In the genomic region with DNA sequence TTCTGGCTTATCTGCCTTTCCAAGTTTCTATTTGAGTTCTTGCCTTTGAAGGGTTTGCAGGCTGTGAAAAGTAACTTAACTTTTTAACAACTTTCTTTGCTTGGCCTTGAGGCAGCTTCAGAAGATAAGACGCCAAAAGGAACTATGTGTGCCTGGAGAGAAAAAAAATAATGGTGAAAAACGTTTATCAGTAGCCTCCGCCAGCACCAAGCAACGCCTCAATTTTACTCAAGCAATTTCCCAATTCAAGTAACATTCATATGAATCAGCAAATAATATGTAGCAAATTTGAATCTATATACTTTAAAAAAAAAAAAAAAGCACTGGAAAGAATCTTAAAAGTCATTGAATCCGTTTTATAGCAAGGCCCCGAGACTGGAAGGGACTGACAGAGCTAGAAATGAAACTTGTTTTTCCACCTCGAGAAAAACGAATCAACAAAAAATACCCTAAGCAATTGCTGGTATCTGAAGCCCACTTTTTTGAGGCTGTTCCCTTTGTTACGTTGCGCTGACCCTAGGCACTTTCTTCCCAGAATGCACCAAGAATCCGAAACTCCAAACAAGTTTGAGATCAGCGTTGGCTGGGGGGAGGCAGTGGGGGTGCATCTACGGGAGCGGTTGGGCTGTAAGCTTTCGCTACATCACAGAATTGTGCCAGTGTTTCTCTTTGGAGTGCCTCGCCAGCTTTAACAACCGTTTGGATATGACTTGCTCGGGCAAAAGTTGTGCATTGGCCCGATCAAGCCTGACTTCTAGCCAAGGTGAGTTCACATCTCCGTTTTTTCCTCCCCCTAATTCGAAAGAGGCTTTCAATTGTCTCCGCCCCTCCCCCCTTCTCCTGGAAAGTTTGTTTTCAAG, we compare ENCODE assay signal across 1 cellular context.
TF ChIP-seq lines count a peak whose summit lies in the region.

No MANE protein-coding gene starts in this region.

TF ChIP-seq in HEK293, 187 proteins besides CTCF, POLR2A, EP300 and RAD21 (continued from another document):
- TF ChIP-seq, protein P1, sequence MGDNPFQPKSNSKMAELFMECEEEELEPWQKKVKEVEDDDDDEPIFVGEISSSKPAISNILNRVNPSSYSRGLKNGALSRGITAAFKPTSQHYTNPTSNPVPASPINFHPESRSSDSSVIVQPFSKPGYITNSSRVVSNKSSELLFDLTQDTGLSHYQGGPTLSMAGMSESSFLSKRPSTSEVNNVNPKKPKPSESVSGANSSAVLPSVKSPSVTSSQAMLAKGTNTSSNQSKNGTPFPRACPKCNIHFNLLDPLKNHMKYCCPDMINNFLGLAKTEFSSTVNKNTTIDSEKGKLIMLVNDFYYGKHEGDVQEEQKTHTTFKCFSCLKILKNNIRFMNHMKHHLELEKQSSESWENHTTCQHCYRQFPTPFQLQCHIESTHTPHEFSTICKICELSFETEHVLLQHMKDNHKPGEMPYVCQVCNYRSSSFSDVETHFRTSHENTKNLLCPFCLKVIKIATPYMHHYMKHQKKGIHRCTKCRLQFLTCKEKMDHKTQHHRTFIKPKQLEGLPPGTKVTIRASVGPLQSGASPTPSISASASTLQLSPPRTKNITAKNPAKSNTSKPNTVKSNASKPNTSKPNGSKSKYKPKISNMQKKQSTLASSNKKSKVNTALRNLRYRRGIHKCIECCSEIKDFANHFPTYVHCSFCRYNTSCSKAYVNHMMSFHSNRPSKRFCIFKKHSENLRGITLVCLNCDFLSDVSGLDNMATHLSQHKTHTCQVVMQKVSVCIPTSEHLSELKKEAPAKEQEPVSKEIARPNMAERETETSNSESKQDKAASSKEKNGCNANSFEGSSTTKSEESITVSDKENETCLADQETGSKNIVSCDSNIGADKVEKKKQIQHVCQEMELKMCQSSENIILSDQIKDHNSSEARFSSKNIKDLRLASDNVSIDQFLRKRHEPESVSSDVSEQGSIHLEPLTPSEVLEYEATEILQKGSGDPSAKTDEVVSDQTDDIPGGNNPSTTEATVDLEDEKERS (tag by site-specific recombination; IDR thresholded peaks at IDR 0.05): no peak
- TF ChIP-seq, protein P2, sequence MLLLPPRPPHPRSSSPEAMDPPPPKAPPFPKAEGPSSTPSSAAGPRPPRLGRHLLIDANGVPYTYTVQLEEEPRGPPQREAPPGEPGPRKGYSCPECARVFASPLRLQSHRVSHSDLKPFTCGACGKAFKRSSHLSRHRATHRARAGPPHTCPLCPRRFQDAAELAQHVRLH (tag by site-specific recombination; IDR thresholded peaks at IDR 0.05): peak; percentile 56; the same call in 1 of the 2 replicates
- no peak for TF ChIP-seq ZNF701 (tag by site-specific recombination; IDR thresholded peaks at IDR 0.05)
- 0 out of 2 replicates have a peak, but pooled peaks have one; percentile 43 for TF ChIP-seq ZNF366 (tag by site-specific recombination; conservative IDR thresholded peaks at IDR 0.05)
- peak; percentile 63; the same call in 1 of the 2 replicates for TF ChIP-seq ZNF335 (tag by site-specific recombination; conservative IDR thresholded peaks at IDR 0.05)
- TF ChIP-seq ZNF416 (tag by site-specific recombination; IDR thresholded peaks at IDR 0.05): no peak
- TF ChIP-seq ZNF76 (tag by site-specific recombination; IDR thresholded peaks at IDR 0.05; ENCODE audit: borderline replicate concordance, low read depth): peak; percentile 66
- TF ChIP-seq, protein P3, sequence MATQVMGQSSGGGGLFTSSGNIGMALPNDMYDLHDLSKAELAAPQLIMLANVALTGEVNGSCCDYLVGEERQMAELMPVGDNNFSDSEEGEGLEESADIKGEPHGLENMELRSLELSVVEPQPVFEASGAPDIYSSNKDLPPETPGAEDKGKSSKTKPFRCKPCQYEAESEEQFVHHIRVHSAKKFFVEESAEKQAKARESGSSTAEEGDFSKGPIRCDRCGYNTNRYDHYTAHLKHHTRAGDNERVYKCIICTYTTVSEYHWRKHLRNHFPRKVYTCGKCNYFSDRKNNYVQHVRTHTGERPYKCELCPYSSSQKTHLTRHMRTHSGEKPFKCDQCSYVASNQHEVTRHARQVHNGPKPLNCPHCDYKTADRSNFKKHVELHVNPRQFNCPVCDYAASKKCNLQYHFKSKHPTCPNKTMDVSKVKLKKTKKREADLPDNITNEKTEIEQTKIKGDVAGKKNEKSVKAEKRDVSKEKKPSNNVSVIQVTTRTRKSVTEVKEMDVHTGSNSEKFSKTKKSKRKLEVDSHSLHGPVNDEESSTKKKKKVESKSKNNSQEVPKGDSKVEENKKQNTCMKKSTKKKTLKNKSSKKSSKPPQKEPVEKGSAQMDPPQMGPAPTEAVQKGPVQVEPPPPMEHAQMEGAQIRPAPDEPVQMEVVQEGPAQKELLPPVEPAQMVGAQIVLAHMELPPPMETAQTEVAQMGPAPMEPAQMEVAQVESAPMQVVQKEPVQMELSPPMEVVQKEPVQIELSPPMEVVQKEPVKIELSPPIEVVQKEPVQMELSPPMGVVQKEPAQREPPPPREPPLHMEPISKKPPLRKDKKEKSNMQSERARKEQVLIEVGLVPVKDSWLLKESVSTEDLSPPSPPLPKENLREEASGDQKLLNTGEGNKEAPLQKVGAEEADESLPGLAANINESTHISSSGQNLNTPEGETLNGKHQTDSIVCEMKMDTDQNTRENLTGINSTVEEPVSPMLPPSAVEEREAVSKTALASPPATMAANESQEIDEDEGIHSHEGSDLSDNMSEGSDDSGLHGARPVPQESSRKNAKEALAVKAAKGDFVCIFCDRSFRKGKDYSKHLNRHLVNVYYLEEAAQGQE (tag by site-specific recombination; IDR thresholded peaks at IDR 0.05): no peak
- no peak for TF ChIP-seq ZNF777 (tag by site-specific recombination; IDR thresholded peaks at IDR 0.05; ENCODE audit: borderline replicate concordance)
- TF ChIP-seq, protein P4, sequence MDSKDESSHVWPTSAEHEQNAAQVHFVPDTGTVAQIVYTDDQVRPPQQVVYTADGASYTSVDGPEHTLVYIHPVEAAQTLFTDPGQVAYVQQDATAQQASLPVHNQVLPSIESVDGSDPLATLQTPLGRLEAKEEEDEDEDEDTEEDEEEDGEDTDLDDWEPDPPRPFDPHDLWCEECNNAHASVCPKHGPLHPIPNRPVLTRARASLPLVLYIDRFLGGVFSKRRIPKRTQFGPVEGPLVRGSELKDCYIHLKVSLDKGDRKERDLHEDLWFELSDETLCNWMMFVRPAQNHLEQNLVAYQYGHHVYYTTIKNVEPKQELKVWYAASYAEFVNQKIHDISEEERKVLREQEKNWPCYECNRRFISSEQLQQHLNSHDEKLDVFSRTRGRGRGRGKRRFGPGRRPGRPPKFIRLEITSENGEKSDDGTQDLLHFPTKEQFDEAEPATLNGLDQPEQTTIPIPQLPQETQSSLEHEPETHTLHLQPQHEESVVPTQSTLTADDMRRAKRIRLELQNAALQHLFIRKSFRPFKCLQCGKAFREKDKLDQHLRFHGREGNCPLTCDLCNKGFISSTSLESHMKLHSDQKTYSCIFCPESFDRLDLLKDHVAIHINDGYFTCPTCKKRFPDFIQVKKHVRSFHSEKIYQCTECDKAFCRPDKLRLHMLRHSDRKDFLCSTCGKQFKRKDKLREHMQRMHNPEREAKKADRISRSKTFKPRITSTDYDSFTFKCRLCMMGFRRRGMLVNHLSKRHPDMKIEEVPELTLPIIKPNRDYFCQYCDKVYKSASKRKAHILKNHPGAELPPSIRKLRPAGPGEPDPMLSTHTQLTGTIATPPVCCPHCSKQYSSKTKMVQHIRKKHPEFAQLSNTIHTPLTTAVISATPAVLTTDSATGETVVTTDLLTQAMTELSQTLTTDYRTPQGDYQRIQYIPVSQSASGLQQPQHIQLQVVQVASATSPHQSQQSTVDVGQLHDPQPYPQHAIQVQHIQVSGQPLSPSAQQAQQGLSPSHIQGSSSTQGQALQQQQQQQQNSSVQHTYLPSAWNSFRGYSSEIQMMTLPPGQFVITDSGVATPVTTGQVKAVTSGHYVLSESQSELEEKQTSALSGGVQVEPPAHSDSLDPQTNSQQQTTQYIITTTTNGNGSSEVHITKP (tag by site-specific recombination; IDR thresholded peaks at IDR 0.05): peak; percentile 88
- TF ChIP-seq ZNF121 (tag by site-specific recombination; IDR thresholded peaks at IDR 0.05): 0 out of 2 replicates have a peak, but pooled peaks have one; percentile 24
- TF ChIP-seq ZNF560 (tag by site-specific recombination; IDR thresholded peaks at IDR 0.05; ENCODE audit: borderline replicate concordance): no peak
- TF ChIP-seq ZNF394 (tag by site-specific recombination; IDR thresholded peaks at IDR 0.05; ENCODE audit: borderline replicate concordance): no peak
- no peak for TF ChIP-seq SCRT1 (tag by site-specific recombination; IDR thresholded peaks at IDR 0.05; ENCODE audit: borderline replicate concordance)
- TF ChIP-seq GFI1B (tag by site-specific recombination; IDR thresholded peaks at IDR 0.05): no peak
- TF ChIP-seq ZNF202 (tag by site-specific recombination; IDR thresholded peaks at IDR 0.05; ENCODE audit: borderline replicate concordance): no peak
- no peak for TF ChIP-seq YY2 (tag by site-specific recombination; IDR thresholded peaks at IDR 0.05)
- no peak for TF ChIP-seq MYNN (tag by site-specific recombination; IDR thresholded peaks at IDR 0.05; ENCODE audit: borderline replicate concordance)
- no peak for TF ChIP-seq OSR2 (tag by site-specific recombination; IDR thresholded peaks at IDR 0.05)
- TF ChIP-seq ZNF501 (tag by site-specific recombination; IDR thresholded peaks at IDR 0.05): 0 out of 2 replicates have a peak, but pooled peaks have one; percentile 9
- TF ChIP-seq ZSCAN30 (tag by site-specific recombination; IDR thresholded peaks at IDR 0.05): 0 out of 2 replicates have a peak, but pooled peaks have one; percentile 7
- TF ChIP-seq PRDM1 (tag by site-specific recombination; IDR thresholded peaks at IDR 0.05): peak; percentile 96
- TF ChIP-seq ZBTB48 (tag by site-specific recombination; IDR thresholded peaks at IDR 0.05): peak; percentile 50
- TF ChIP-seq, protein P5, sequence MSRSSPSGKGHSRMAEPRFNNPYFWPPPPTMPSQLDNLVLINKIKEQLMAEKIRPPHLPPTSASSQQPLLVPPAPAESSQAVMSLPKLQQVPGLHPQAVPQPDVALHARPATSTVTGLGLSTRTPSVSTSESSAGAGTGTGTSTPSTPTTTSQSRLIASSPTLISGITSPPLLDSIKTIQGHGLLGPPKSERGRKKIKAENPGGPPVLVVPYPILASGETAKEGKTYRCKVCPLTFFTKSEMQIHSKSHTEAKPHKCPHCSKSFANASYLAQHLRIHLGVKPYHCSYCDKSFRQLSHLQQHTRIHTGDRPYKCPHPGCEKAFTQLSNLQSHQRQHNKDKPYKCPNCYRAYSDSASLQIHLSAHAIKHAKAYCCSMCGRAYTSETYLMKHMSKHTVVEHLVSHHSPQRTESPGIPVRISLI (tag by site-specific recombination; IDR thresholded peaks at IDR 0.05): peak; percentile 54; the same call in 1 of the 2 replicates
- TF ChIP-seq KLF16 (tag by site-specific recombination; IDR thresholded peaks at IDR 0.05): 0 out of 2 replicates have a peak, but pooled peaks have one; percentile 41
- TF ChIP-seq, protein P6, sequence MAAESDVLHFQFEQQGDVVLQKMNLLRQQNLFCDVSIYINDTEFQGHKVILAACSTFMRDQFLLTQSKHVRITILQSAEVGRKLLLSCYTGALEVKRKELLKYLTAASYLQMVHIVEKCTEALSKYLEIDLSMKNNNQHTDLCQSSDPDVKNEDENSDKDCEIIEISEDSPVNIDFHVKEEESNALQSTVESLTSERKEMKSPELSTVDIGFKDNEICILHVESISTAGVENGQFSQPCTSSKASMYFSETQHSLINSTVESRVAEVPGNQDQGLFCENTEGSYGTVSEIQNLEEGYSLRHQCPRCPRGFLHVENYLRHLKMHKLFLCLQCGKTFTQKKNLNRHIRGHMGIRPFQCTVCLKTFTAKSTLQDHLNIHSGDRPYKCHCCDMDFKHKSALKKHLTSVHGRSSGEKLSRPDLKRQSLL (tag by site-specific recombination; IDR thresholded peaks at IDR 0.05): no peak
- no peak for TF ChIP-seq ZSCAN16 (tag by site-specific recombination; IDR thresholded peaks at IDR 0.05)
- TF ChIP-seq, protein P7, sequence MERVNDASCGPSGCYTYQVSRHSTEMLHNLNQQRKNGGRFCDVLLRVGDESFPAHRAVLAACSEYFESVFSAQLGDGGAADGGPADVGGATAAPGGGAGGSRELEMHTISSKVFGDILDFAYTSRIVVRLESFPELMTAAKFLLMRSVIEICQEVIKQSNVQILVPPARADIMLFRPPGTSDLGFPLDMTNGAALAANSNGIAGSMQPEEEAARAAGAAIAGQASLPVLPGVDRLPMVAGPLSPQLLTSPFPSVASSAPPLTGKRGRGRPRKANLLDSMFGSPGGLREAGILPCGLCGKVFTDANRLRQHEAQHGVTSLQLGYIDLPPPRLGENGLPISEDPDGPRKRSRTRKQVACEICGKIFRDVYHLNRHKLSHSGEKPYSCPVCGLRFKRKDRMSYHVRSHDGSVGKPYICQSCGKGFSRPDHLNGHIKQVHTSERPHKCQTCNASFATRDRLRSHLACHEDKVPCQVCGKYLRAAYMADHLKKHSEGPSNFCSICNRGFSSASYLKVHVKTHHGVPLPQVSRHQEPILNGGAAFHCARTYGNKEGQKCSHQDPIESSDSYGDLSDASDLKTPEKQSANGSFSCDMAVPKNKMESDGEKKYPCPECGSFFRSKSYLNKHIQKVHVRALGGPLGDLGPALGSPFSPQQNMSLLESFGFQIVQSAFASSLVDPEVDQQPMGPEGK (tag by site-specific recombination; IDR thresholded peaks at IDR 0.05): peak; percentile 61
- no peak for TF ChIP-seq ZNF19 (tag by site-specific recombination; IDR thresholded peaks at IDR 0.05; ENCODE audit: low read depth)
- TF ChIP-seq, protein P8, sequence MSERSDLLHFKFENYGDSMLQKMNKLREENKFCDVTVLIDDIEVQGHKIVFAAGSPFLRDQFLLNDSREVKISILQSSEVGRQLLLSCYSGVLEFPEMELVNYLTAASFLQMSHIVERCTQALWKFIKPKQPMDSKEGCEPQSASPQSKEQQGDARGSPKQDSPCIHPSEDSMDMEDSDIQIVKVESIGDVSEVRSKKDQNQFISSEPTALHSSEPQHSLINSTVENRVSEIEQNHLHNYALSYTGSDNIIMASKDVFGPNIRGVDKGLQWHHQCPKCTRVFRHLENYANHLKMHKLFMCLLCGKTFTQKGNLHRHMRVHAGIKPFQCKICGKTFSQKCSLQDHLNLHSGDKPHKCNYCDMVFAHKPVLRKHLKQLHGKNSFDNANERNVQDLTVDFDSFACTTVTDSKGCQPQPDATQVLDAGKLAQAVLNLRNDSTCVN (tag by site-specific recombination; optimal IDR thresholded peaks at IDR 0.05): no peak
- TF ChIP-seq WT1 (tag by site-specific recombination; IDR thresholded peaks at IDR 0.05): no peak
- peak; percentile 70 for TF ChIP-seq GLIS2 (tag by site-specific recombination; IDR thresholded peaks at IDR 0.05)
